Comparison of ENCODE assay signal across 1 cellular context in genomic region chr1:224696891-224697765, GRCh38.
A peak's percentile ranks its signal among the peaks of the same experiment; 100 is the strongest.
TF ChIP-seq lines count a peak whose summit lies in the region.

No MANE protein-coding gene starts in this region.

TF ChIP-seq in K562, 482 proteins besides CTCF, POLR2A, EP300 and RAD21 (continued from another document):
- TF ChIP-seq SMAD2 (IDR thresholded peaks at IDR 0.05; ENCODE audit: low read depth, low read length) (no peak), ZBTB26 (CRISPR knock-in tag; IDR thresholded peaks at IDR 0.05) (no peak), JUN (IDR thresholded peaks at IDR 0.05; ENCODE audit: borderline replicate concordance, low read depth, low read length) (0 out of 2 replicates have a peak, but pooled peaks have one; percentile 41), JUN (CRISPR knock-in tag; IDR thresholded peaks at IDR 0.05; ENCODE audit: borderline replicate concordance) (no peak), POLR2AphosphoS5 (IDR thresholded peaks at IDR 0.05; ENCODE audit: control insufficient read depth, insufficient read depth, low read depth, low read length) (no peak), EZH2 (IDR thresholded peaks at IDR 0.05; ENCODE audit: borderline replicate concordance, low read depth, low read length) (no peak), NFATC3 (IDR thresholded peaks at IDR 0.05) (no peak), KLF10 (CRISPR knock-in tag; IDR thresholded peaks at IDR 0.05) (no peak), IRF2 (CRISPR knock-in tag; IDR thresholded peaks at IDR 0.05) (no peak), GATAD2B (IDR thresholded peaks at IDR 0.05; ENCODE audit: borderline replicate concordance) (no peak), HCFC1 (IDR thresholded peaks at IDR 0.05; ENCODE audit: low read depth, low read length) (no peak), ZNF280B (CRISPR knock-in tag; IDR thresholded peaks at IDR 0.05) (no peak), HOMEZ (CRISPR knock-in tag; IDR thresholded peaks at IDR 0.05) (no peak), NUFIP1 (IDR thresholded peaks at IDR 0.05; ENCODE audit: partially characterized antibody) (no peak), ZNF76 (CRISPR knock-in tag; IDR thresholded peaks at IDR 0.05; ENCODE audit: borderline replicate concordance) (no peak), NFXL1 (CRISPR knock-in tag; IDR thresholded peaks at IDR 0.05) (no peak), ZBED1 (IDR thresholded peaks at IDR 0.05) (no peak), SP2 (IDR thresholded peaks at IDR 0.05; ENCODE audit: extremely low read depth, low read depth, low read length, poor library complexity, severe bottlenecking) (no peak), ZFP36 (IDR thresholded peaks at IDR 0.05; ENCODE audit: low read depth, low read length, partially characterized antibody) (no peak), PPARD (CRISPR knock-in tag; IDR thresholded peaks at IDR 0.05) (no peak), HOXB6 (CRISPR knock-in tag; IDR thresholded peaks at IDR 0.05; ENCODE audit: borderline replicate concordance) (no peak), HMGN3 (IDR thresholded peaks at IDR 0.05; ENCODE audit: borderline replicate concordance, extremely low read depth, insufficient read length, low read depth, low read length) (no peak), SMAD3 (CRISPR knock-in tag; conservative IDR thresholded peaks at IDR 0.05) (no peak), ZBTB5 (IDR thresholded peaks at IDR 0.05) (no peak), MYC (IDR thresholded peaks at IDR 0.05; ENCODE audit: low read depth, low read length) (0 out of 2 replicates have a peak, but pooled peaks have one; percentile 19), MYC (CRISPR knock-in tag; IDR thresholded peaks at IDR 0.05; ENCODE audit: borderline replicate concordance, low read depth) (no peak), SRSF1 (IDR thresholded peaks at IDR 0.05; ENCODE audit: low read depth, low read length) (no peak), SRSF9 (IDR thresholded peaks at IDR 0.05; ENCODE audit: borderline replicate concordance, low read depth, low read length) (no peak), FOSL1 (tag; conservative IDR thresholded peaks at IDR 0.05) (peak; percentile 96), BHLHE40 (IDR thresholded peaks at IDR 0.05; ENCODE audit: low read length) (peak; percentile 29; the same call in 1 of the 2 replicates), ZNF431 (CRISPR knock-in tag; IDR thresholded peaks at IDR 0.05) (no peak), SIRT6 (IDR thresholded peaks at IDR 0.05; ENCODE audit: low read depth, low read length) (no peak), NCOA2 (IDR thresholded peaks at IDR 0.05; ENCODE audit: partially characterized antibody in 2 of 2) (no peak), FOXJ3 (CRISPR knock-in tag; IDR thresholded peaks at IDR 0.05) (no peak), SAFB2 (IDR thresholded peaks at IDR 0.05; ENCODE audit: borderline replicate concordance, low read depth, low read length, severe bottlenecking) (no peak), SMAD1 (IDR thresholded peaks at IDR 0.05; ENCODE audit: low read depth, low read length, partially characterized antibody) (no peak), BRD4 (IDR thresholded peaks at IDR 0.05) (no peak), ATF3 (IDR thresholded peaks at IDR 0.05) (peak; percentile 59; the same call in 1 of the 2 replicates), ATF3 (CRISPR knock-in tag; conservative IDR thresholded peaks at IDR 0.05) (no peak), HNRNPUL1 (IDR thresholded peaks at IDR 0.05; ENCODE audit: low read length) (no peak), YY1 (IDR thresholded peaks at IDR 0.05; ENCODE audit: borderline replicate concordance in 1 of 3, control insufficient read depth in 1 of 3, extremely low read depth in 1 of 3, insufficient read depth in 3 of 3, insufficient read length in 1 of 3, insufficient replicate concordance in 2 of 3, low read depth in 1 of 3, low read length in 2 of 3) (no peak), HDAC8 (tag; IDR thresholded peaks at IDR 0.05) (no peak), ZNF217 (CRISPR knock-in tag; IDR thresholded peaks at IDR 0.05) (no peak), GTF2F1 (IDR thresholded peaks at IDR 0.05; ENCODE audit: low read depth, low read length) (no peak), L3MBTL2 (IDR thresholded peaks at IDR 0.05) (peak; percentile 60; the same call in 1 of the 2 replicates), RREB1 (CRISPR knock-in tag; IDR thresholded peaks at IDR 0.05) (no peak), FUS (optimal IDR thresholded peaks at IDR 0.05; ENCODE audit: low read depth, low read length) (no peak), MLX (CRISPR knock-in tag; conservative IDR thresholded peaks at IDR 0.05) (no peak), GABPA (tag; conservative IDR thresholded peaks at IDR 0.05; ENCODE audit: low read depth) (no peak), JUND (IDR thresholded peaks at IDR 0.05; ENCODE audit: borderline replicate concordance, low read depth, low read length) (peak; percentile 68; the same call in 1 of the 2 replicates), JUND (tag; IDR thresholded peaks at IDR 0.05; ENCODE audit: borderline replicate concordance, low read depth, low read length) (peak; percentile 73; the same call in 2 of the 3 replicates), IRF1 (CRISPR knock-in tag; IDR thresholded peaks at IDR 0.05; ENCODE audit: borderline replicate concordance) (no peak), ZNF551 (CRISPR knock-in tag; IDR thresholded peaks at IDR 0.05) (no peak), PHB (CRISPR knock-in tag; IDR thresholded peaks at IDR 0.05) (no peak), SFPQ (IDR thresholded peaks at IDR 0.05; ENCODE audit: low read depth, low read length) (no peak), ZKSCAN1 (IDR thresholded peaks at IDR 0.05; ENCODE audit: low read depth, low read length) (no peak)
